In genomic region chr6:44430322-44430721, GRCh38 we compare ENCODE assay signal across 1 cellular context.
TF ChIP-seq lines count a peak whose summit lies in the region.

No MANE protein-coding gene starts in this region.

TF ChIP-seq in GM23338, 12 proteins besides CTCF, POLR2A, EP300 and RAD21 (continued from another document):
- TF ChIP-seq ZNF462 (CRISPR knock-in tag; IDR thresholded peaks at IDR 0.05) (no peak), CREB1 (CRISPR knock-in tag; IDR thresholded peaks at IDR 0.05; ENCODE audit: low read depth) (no peak), REST (IDR thresholded peaks at IDR 0.05; ENCODE audit: unreplicated experiment) (no peak), ETS1 (IDR thresholded peaks at IDR 0.05) (no peak)
